Comparison of ENCODE assay signal across 8 cellular contexts in the genomic region with DNA sequence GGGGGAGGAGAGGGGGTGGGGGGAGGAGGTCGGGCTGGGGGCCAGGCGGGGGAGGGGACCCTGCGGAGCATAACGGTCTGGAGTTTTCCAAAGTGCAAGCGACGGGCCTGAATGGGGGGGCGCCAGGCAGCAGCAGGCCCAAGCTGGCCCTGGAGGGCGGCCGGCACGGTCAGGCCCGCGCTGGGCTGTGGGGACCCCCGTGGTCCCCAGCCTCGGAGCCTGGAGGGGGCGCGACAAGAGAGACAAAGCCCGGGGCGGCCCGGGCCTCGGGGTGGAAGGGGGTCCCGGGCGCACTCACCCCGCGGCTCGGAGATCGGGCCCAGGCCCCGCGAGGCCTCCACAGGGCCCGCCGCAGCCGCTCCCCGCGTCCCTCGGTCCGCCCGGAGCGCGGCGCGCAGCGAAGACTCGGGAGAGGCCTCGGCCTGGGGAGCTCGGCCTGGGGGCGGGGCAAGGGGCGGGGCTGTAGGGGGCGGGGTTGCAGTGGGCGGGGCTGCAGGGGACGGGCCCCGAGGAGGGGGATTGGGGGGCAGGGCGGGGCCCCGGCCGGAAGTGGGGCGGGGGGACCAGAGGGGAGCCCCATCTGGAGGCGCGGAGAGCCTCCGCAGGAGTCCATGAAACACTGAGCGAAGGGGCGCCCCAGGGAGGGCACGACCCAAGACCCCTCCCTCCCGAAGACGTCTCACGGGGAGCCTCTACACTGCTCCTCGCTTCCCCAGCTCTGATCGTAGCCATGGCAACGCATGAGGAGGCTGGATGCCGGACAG. TPM values are rescaled to one million over a fixed set of nuclear protein-coding genes. Genes with fewer than 3 reads are reported as not detected.
DNase-seq lines count a peak whose midpoint lies in the region; ATAC-seq and TF ChIP-seq lines count a peak whose summit lies in the region.

No MANE protein-coding gene starts in this region.

- H4K20me1 ChIP-seq in Loucy (ENCODE audit: insufficient read depth, low read length, poor library complexity, severe bottlenecking): no peaks in the 10 kb centered on the region

- ATAC-seq in lower lobe of right lung: peak; percentile 92 to 95
- ATAC-seq in HG02870 (IDR thresholded peaks at IDR 0.05; ENCODE audit: unreplicated experiment): no peak
- ATAC-seq in HG02571 (IDR thresholded peaks at IDR 0.05; ENCODE audit: unreplicated experiment): no peak

- peak; percentile 79 for DNase-seq in ELR (ENCODE audit: low read depth)
- peak; percentile 14 to 17 for DNase-seq in activated CD4-positive, alpha-beta T cell treated with anti-CD3 and anti-CD28 coated beads, Interleukin-2, amount 50 U/mL, for 24 hours (ENCODE audit: low read depth in 1 of 2, low spot score in 1 of 2)
- DNase-seq in lower lobe of right lung: peak; percentile 54
- DNase-seq in stimulated activated CD4-positive, alpha-beta T cell treated with anti-CD3 and anti-CD28 coated beads, Interleukin-4, amount 100 ng/mL, for 48 hours (ENCODE audit: low read depth in 2 of 2): peak; percentile 40 to 56

- peak overlapping the region; percentile 48 for H3K4me2 ChIP-seq in Loucy (ENCODE audit: low read depth, low read length, poor library complexity, severe bottlenecking)

- H3K4me1 ChIP-seq in Loucy (ENCODE audit: insufficient read depth, low read length, poor library complexity, severe bottlenecking) (no peaks in the 10 kb centered on the region), ectodermal cell (ENCODE audit: control insufficient read depth, insufficient read depth, low read length) (peaks cover 23% of the 10 kb centered on the region), lower lobe of right lung (peaks cover 34% of the 10 kb centered on the region)

- 0 to 1% methylated on average over 67 of the region's 67 CpGs for WGBS in ectodermal cell, 2 experiments

- no peaks in the 10 kb centered on the region for H3F3A ChIP-seq in Loucy (ENCODE audit: low read depth)

- H3K27me3 ChIP-seq in Loucy (ENCODE audit: insufficient read depth, low read length, poor library complexity, severe bottlenecking): no peaks in the 10 kb centered on the region
- no peaks in the 10 kb centered on the region for H3K27me3 ChIP-seq in ectodermal cell (ENCODE audit: control insufficient read depth, insufficient read depth, low read length, poor library complexity, severe bottlenecking)
- peaks cover 27% of the 10 kb centered on the region for H3K27me3 ChIP-seq in lower lobe of right lung (ENCODE audit: low read depth)

- peak overlapping the region; percentile 67; the same call in 1 of the 2 replicates for H2AFZ ChIP-seq in Loucy (ENCODE audit: low read length)

- H3K9me3 ChIP-seq in Loucy (ENCODE audit: insufficient read depth, low read depth, low read length) (no peaks in the 10 kb centered on the region), ectodermal cell (ENCODE audit: control insufficient read depth, low read length) (no peaks in the 10 kb centered on the region), lower lobe of right lung (no peaks in the 10 kb centered on the region)

- TF ChIP-seq CTCF in Loucy (conservative IDR thresholded peaks at IDR 0.05; ENCODE audit: low read length): no peak
- no peak for TF ChIP-seq CTCF in lower lobe of right lung (IDR thresholded peaks at IDR 0.05)

- no peaks in the 10 kb centered on the region for H3K79me2 ChIP-seq in Loucy (ENCODE audit: insufficient read depth, low read length)

- no peak overlapping the region for H3K9ac ChIP-seq in Loucy (ENCODE audit: low read depth, low read length, poor library complexity, severe bottlenecking)

- H3K36me3 ChIP-seq in Loucy (ENCODE audit: insufficient read depth, low read length): no peaks in the 10 kb centered on the region
- H3K36me3 ChIP-seq in ectodermal cell (ENCODE audit: control insufficient read depth, insufficient read depth, low read length): no peaks in the 10 kb centered on the region
- no peaks in the 10 kb centered on the region for H3K36me3 ChIP-seq in lower lobe of right lung

- H3K4me3 ChIP-seq in Loucy (ENCODE audit: low read length, poor library complexity, severe bottlenecking): peak overlapping the region; percentile 64
- H3K4me3 ChIP-seq in ectodermal cell (ENCODE audit: insufficient read depth, low read depth, low read length): peak overlapping the region; percentile 63
- H3K4me3 ChIP-seq in lower lobe of right lung: peak overlapping the region; percentile 68

- H3K9me2 ChIP-seq in Loucy (replicated peaks; ENCODE audit: low read depth, low read length): no peaks in the 10 kb centered on the region

- intact Hi-C loops in lower lobe of right lung (cut with DNase I): no loop called here

- H3K27ac ChIP-seq in ectodermal cell (ENCODE audit: insufficient read depth, low read depth, low read length, poor library complexity, severe bottlenecking) (peak overlapping the region; percentile 87), lower lobe of right lung (peak overlapping the region; percentile 78)

RNA-seq across cellular contexts. Expression of gene PTPRS, which starts 47.6 kb away (rescaled TPM):
- polyA plus RNA-seq in ectodermal cell (2013, experiment 1 of 4): 246 TPM
- polyA plus RNA-seq in ectodermal cell (2013, experiment 2 of 4): 277 TPM
- polyA plus RNA-seq in ectodermal cell (2013, experiment 3 of 4): 179 TPM
- 204 TPM for polyA plus RNA-seq in ectodermal cell (2013, experiment 4 of 4)
- total RNA-seq in lower lobe of right lung: 107 TPM

Comparison
In these comparisons a context has a peak if more than half of its experiments do, and no peak if none do; other contexts are left out.
1. DNase-seq: peak in every context shown above with its lines; median percentile 79 in ELR; 54 in lower lobe of right lung; 48 in stimulated activated CD4-positive, alpha-beta T cell treated with anti-CD3 and anti-CD28 coated beads, Interleukin-4, amount 100 ng/mL, for 48 hours; 16 in activated CD4-positive, alpha-beta T cell treated with anti-CD3 and anti-CD28 coated beads, Interleukin-2, amount 50 U/mL, for 24 hours.
2. ATAC-seq: peak in lower lobe of right lung (2 of 2); none in HG02870 (single experiment) and HG02571 (single experiment).
3. Peak in every context shown above with its lines, with median percentiles within 50 percentile points of each other: H3K4me3 ChIP-seq.